Comparison of ENCODE assay signal across 15 cellular contexts in genomic region chr19:21492932-21493906, GRCh38.
"Had no signal": no experiment of that assay in that cellular context is flagged by ENCODE, and none has a peak within 500 bp of the region (broad histone marks: within the 10 kb centered on the region; RNA-seq: fewer than 3 reads in every experiment).

No MANE protein-coding gene starts in this region.

- H3K9me3 ChIP-seq: sigmoid colon, testis had no signal

- DNase-seq: activated CD4-positive, alpha-beta T cell treated with anti-CD3 and anti-CD28 coated beads, Interleukin-2, amount 50 U/mL, for 48 hours; activated CD8-positive, alpha-beta memory T cell treated with anti-CD3 and anti-CD28 coated beads, Interleukin-2, amount 10 ng/mL, durations not matched to agents 7 days and 5 days; activated gamma-delta T cell; activated T-cell treated with anti-CD3 and anti-CD28 coated beads, Interleukin-2, amount 50 U/mL, for 4 hours; amniotic stem cell; cortex of kidney; effector CD4-positive, alpha-beta T cell; foreskin melanocyte; natural killer cell; sigmoid colon; stimulated activated CD4-positive, alpha-beta T cell treated with anti-CD3 and anti-CD28 coated beads, Interleukin-1b, Interleukin-23, amount 100 ng/mL, for 48 hours; stomach; testis; WERI-Rb-1 had no signal

- H3K4me3 ChIP-seq: sigmoid colon, stomach, testis had no signal

- H3K27ac ChIP-seq: sigmoid colon, testis, WERI-Rb-1 had no signal

- H3K27me3 ChIP-seq: sigmoid colon, stomach, testis had no signal

- H3K4me1 ChIP-seq: sigmoid colon, stomach, testis had no signal

- H3K36me3 ChIP-seq: sigmoid colon, stomach, WERI-Rb-1 had no signal

- ATAC-seq: activated CD8-positive, alpha-beta memory T cell treated with anti-CD3 and anti-CD28 coated beads, Interleukin-2, amount 10 ng/mL, durations not matched to agents 7 days and 5 days; activated naive CD4-positive, alpha-beta T cell treated with anti-CD3 and anti-CD28 coated beads, Interleukin-2, amount 50 U/mL, for 72 hours; activated T-cell treated with anti-CD3 and anti-CD28 coated beads, Interleukin-2, amount 50 U/mL, for 4 hours had no signal
